In genomic region chr11:41306435-41306834, GRCh38 we compare ENCODE assay signal across 21 cellular contexts.
A peak's percentile ranks its signal among the peaks of the same experiment; 100 is the strongest.
DNase-seq lines count a peak whose midpoint lies in the region; ATAC-seq, FAIRE-seq and TF ChIP-seq lines count a peak whose summit lies in the region.
"Had no signal": no experiment of that assay in that cellular context is flagged by ENCODE, and none has a peak within 500 bp of the region (broad histone marks: within the 10 kb centered on the region; RNA-seq: fewer than 3 reads in every experiment).

No MANE protein-coding gene starts in this region.

- intact Hi-C loops in GM12878 (cut with micrococcal nuclease; ENCODE audit: unreplicated experiment), result loop anchor here (5.0 kb wide), 1 partner anchor 111 kb away; no protein-coding TSS in a partner anchor
- intact Hi-C loops in tibial artery (cut with DNase I; ENCODE audit: low total_unique reads), result no loop called here

- POLR2A ChIA-PET in GM12878 (lab: Charles Lee), result no interaction called here

- H3K27me3 ChIP-seq in GM12878 (replicated peaks in 1 of 2; ENCODE audit: control insufficient read depth in 2 of 2, insufficient read depth in 2 of 2, low read length in 1 of 2) (no peaks in the 10 kb centered on the region), tibial artery (no peaks in the 10 kb centered on the region)
- H3K27me3 ChIP-seq: upper lobe of right lung had no signal

- TF ChIP-seq EP300 in GM12878 (IDR thresholded peaks at IDR 0.05; ENCODE audit: borderline replicate concordance in 1 of 2, control insufficient read depth in 1 of 2, low read depth in 2 of 2, low read length in 2 of 2), result no peak

- H3K9me3 ChIP-seq in GM12878 (replicated peaks; ENCODE audit: control insufficient read depth, insufficient read depth, low read length) (no peaks in the 10 kb centered on the region; the same call in 2 of the 3 replicates), tibial artery (no peaks in the 10 kb centered on the region)
- H3K9me3 ChIP-seq: upper lobe of right lung had no signal

- H2AFZ ChIP-seq in GM12878 (ENCODE audit: control insufficient read depth, low read depth, low read length), result no peak overlapping the region

- H3K9me3 Mint-ChIP-seq in IgD-negative memory B cell, result peaks cover 0 to 3% (median 0%) of the 10 kb centered on the region in 3 donors

- SMC1A ChIA-PET in GM12878 (lab: Charles Lee; ENCODE audit: uncharacterized antibody, unreplicated experiment), result no interaction called here

- CTCF ChIA-PET in GM12878 (lab: Yijun Ruan, JAX), result interaction anchor here (0.9 kb wide), 1 partner anchor 124 kb away, joined by 4 read pairs; no protein-coding TSS in a partner anchor

- no peaks in the 10 kb centered on the region for H3K79me2 ChIP-seq in GM12878 (ENCODE audit: control insufficient read depth, insufficient read depth, low read length)

- no peaks in the 10 kb centered on the region for H3K36me3 ChIP-seq in GM12878 (ENCODE audit: control insufficient read depth in 2 of 2, insufficient read depth in 2 of 2, low read length in 1 of 2)
- H3K36me3 ChIP-seq in tibial artery, result no peaks in the 10 kb centered on the region
- H3K36me3 ChIP-seq: upper lobe of right lung had no signal

- WGBS in GM12878 (ENCODE audit: insufficient coverage, insufficient replicate concordance, low lambda C conversion rate, missing lambda C conversion rate), result 6% methylated on average over 2 of the region's 2 CpGs

- no TSS peak for BruUV-seq in GM12878 (replicated peaks; lab: Mats Ljungman, UMichigan)

- peak; percentile 32 to 71 for DNase-seq in NOMO-1 (lab: John Stamatoyannopoulos, UW; ENCODE audit: unreplicated experiment in 2 of 2)
- no peak for DNase-seq in NOMO-1 treated with dmso at 0.1 percent for 144 hours (lab: John Stamatoyannopoulos, UW; ENCODE audit: unreplicated experiment)
- DNase-seq in GM12878 (ENCODE audit: low read depth, low spot score), result no peak
- peak; percentile 5 for DNase-seq in urothelium cell line (ENCODE audit: low spot score)
- DNase-seq in tibial artery, result no peak
- no peak for DNase-seq in stimulated activated CD4-positive, alpha-beta T cell treated with anti-CD3 and anti-CD28 coated beads, Interleukin-1b, Interleukin-23, amount 100 ng/mL, for 48 hours
- no peak for DNase-seq in foreskin fibroblast
- DNase-seq: central memory CD4-positive, alpha-beta T cell; DMS53; left colon; NCI-H69; occipital lobe; RPMI8226; SW 1271; upper lobe of right lung had no signal

- H4K20me1 ChIP-seq in GM12878 (ENCODE audit: control insufficient read depth, insufficient read depth), result no peaks in the 10 kb centered on the region

- in situ Hi-C loops in GM12878 (cut with MboI), result no loop called here

- H3K4me1 ChIP-seq in GM12878 (ENCODE audit: control insufficient read depth, insufficient read depth, low read length) (peaks cover 8% of the 10 kb centered on the region), tibial artery (no peaks in the 10 kb centered on the region)
- H3K4me1 ChIP-seq: upper lobe of right lung had no signal

- TF ChIP-seq CTCF in GM12878 (IDR thresholded peaks at IDR 0.05 in 2 of 3, conservative IDR thresholded peaks at IDR 0.05 in 1 of 3; ENCODE audit: control insufficient read depth in 2 of 3, extremely low read depth in 1 of 3, insufficient read depth in 1 of 3, low read depth in 3 of 3, low read length in 3 of 3) (no peak), tibial artery (IDR thresholded peaks at IDR 0.05) (no peak), foreskin fibroblast (IDR thresholded peaks at IDR 0.05; ENCODE audit: low read depth, low read length) (no peak)

- no peak for TF ChIP-seq POLR2A in GM12878 (IDR thresholded peaks at IDR 0.05; ENCODE audit: low read depth, low read length)

- no peak for TF ChIP-seq RAD21 in GM12878 (IDR thresholded peaks at IDR 0.05; ENCODE audit: insufficient read depth, low read depth, low read length)

- peak overlapping the region in 1 of 4 donors; percentile 70 for H3K4me3 Mint-ChIP-seq in IgD-negative memory B cell
- H3K4me3 Mint-ChIP-seq: stimulated activated naive CD8-positive, alpha-beta T cell treated with anti-CD3 and anti-CD28 coated beads, Interleukin-15, Interleukin-2, amounts not matched to agents 100 ng/mL and 50 ng/mL, for 24 hours had no signal

- peak; percentile 34 for ATAC-seq in GM12878
- ATAC-seq: left colon, upper lobe of right lung had no signal

- FAIRE-seq in GM12878 (lab: Jason Lieb, UNC) (no peak), urothelium cell line (lab: Jason Lieb, UNC) (no peak)
- FAIRE-seq: H54 had no signal

- peaks cover 15 to 35% (median 20%) of the 10 kb centered on the region in 3 donors for H3K4me1 Mint-ChIP-seq in IgD-negative memory B cell

- no peaks in the 10 kb centered on the region for H3K36me3 Mint-ChIP-seq in IgD-negative memory B cell

- H3K27me3 Mint-ChIP-seq in IgD-negative memory B cell, result no peaks in the 10 kb centered on the region
- H3K27me3 Mint-ChIP-seq: stimulated activated naive CD8-positive, alpha-beta T cell treated with anti-CD3 and anti-CD28 coated beads, Interleukin-15, Interleukin-2, amounts not matched to agents 100 ng/mL and 50 ng/mL, for 24 hours had no signal

- H3K4me3 ChIP-seq in GM12878 (no peak overlapping the region), tibial artery (no peak overlapping the region), foreskin fibroblast (ENCODE audit: low read depth in 1 of 2, low read length in 2 of 2) (no peak overlapping the region)
- H3K4me3 ChIP-seq: upper lobe of right lung had no signal

- no peak overlapping the region for H3K9ac ChIP-seq in GM12878 (ENCODE audit: control insufficient read depth, insufficient read depth, low read length)

- H3K27ac ChIP-seq in GM12878 (ENCODE audit: control insufficient read depth, insufficient read depth) (no peak overlapping the region), tibial artery (no peak overlapping the region)
- H3K27ac ChIP-seq: 22Rv1, C4-2B, upper lobe of right lung, VCaP had no signal

- H3K4me2 ChIP-seq in GM12878 (ENCODE audit: control insufficient read depth, insufficient read depth), result no peak overlapping the region

- peak overlapping the region in 2 of 3 donors; percentile 55 to 83 for H3K27ac Mint-ChIP-seq in IgD-negative memory B cell
- H3K27ac Mint-ChIP-seq: stimulated activated naive CD8-positive, alpha-beta T cell treated with anti-CD3 and anti-CD28 coated beads, Interleukin-15, Interleukin-2, amounts not matched to agents 100 ng/mL and 50 ng/mL, for 24 hours had no signal

- RAD21 ChIA-PET in GM12878 (lab: Charles Lee; ENCODE audit: unreplicated experiment), result no interaction called here

TF ChIP-seq in GM12878, 131 proteins besides CTCF, POLR2A, EP300 and RAD21 (continues in another document):
- TF ChIP-seq IKZF2 (IDR thresholded peaks at IDR 0.05) (peak in 1 of 2 experiments; percentile 47; a peak in 2 of 4 replicates), SIX5 (IDR thresholded peaks at IDR 0.05; ENCODE audit: low read depth, low read length, severe bottlenecking) (no peak), E2F8 (IDR thresholded peaks at IDR 0.05; ENCODE audit: low read depth, partially characterized antibody) (no peak), CHD1 (IDR thresholded peaks at IDR 0.05; ENCODE audit: low read depth, low read length) (no peak), RUNX3 (IDR thresholded peaks at IDR 0.05; ENCODE audit: low read length) (peak; percentile 20; the same call in 1 of the 2 replicates), E2F4 (IDR thresholded peaks at IDR 0.05; ENCODE audit: low read depth, low read length) (no peak), SPI1 (IDR thresholded peaks at IDR 0.05; ENCODE audit: borderline replicate concordance, insufficient read depth, low read depth, low read length) (0 out of 2 replicates have a peak, but pooled peaks have one; percentile 3), NR2F1 (conservative IDR thresholded peaks at IDR 0.05) (peak; percentile 24; the same call in 1 of the 2 replicates), SUPT20H (IDR thresholded peaks at IDR 0.05; ENCODE audit: borderline replicate concordance, control insufficient read depth, low read depth, low read length) (no peak), ZSCAN29 (IDR thresholded peaks at IDR 0.05) (no peak), MTA3 (IDR thresholded peaks at IDR 0.05; ENCODE audit: borderline replicate concordance, low read length) (no peak), ZBED1 (IDR thresholded peaks at IDR 0.05; ENCODE audit: borderline replicate concordance) (no peak), IRF3 (IDR thresholded peaks at IDR 0.05) (no peak)

Comparison
In these comparisons a context has a peak if more than half of its experiments do, and no peak if none do; other contexts are left out.
1. DNase-seq: peak in NOMO-1 (2 of 2) and urothelium cell line (single experiment); none in NOMO-1 treated with dmso at 0.1 percent for 144 hours (single experiment), GM12878 (single experiment), tibial artery (0 of 2), stimulated activated CD4-positive, alpha-beta T cell treated with anti-CD3 and anti-CD28 coated beads, Interleukin-1b, Interleukin-23, amount 100 ng/mL, for 48 hours (single experiment) and foreskin fibroblast (0 of 2).